Comparison of ENCODE assay signal across 7 cellular contexts in genomic region chr2:180980943-180981898, GRCh38. TPM values are rescaled to one million over a fixed set of nuclear protein-coding genes. Genes with fewer than 3 reads are reported as not detected.
DNase-seq lines count a peak whose midpoint lies in the region; ATAC-seq and TF ChIP-seq lines count a peak whose summit lies in the region.

No MANE protein-coding gene starts in this region.

- H3K27me3 Mint-ChIP-seq in progenitor cell of endocrine pancreas: no peaks in the 10 kb centered on the region

- H3K36me3 Mint-ChIP-seq in progenitor cell of endocrine pancreas (ENCODE audit: insufficient read depth): peaks cover 6% of the 10 kb centered on the region

- H4K20me1 ChIP-seq in OCI-LY3 (ENCODE audit: insufficient read depth, low read length): no peaks in the 10 kb centered on the region

- no peak for TF ChIP-seq POLR2A in adrenal gland (IDR thresholded peaks at IDR 0.05)

- H3K27ac ChIP-seq in OCI-LY3 (ENCODE audit: low read length): peak overlapping the region; percentile 38; the same call in 1 of the 2 replicates
- peak overlapping the region in 3 of 5 donors; percentile 67 to 92 (median 82) for H3K27ac ChIP-seq in adrenal gland
- peak overlapping the region; percentile 86 for H3K27ac ChIP-seq in right cardiac atrium (ENCODE audit: low read length)

- H3K4me3 ChIP-seq in GM06990 (replicated peaks; ENCODE audit: low read depth, low read length) (peak overlapping the region; percentile 82), OCI-LY3 (ENCODE audit: low read length) (peak overlapping the region; percentile 87), adrenal gland (peak overlapping the region in 2 of 4 donors; percentile 54 to 66), right cardiac atrium (ENCODE audit: low read length) (peak overlapping the region; percentile 99)

- no peaks in the 10 kb centered on the region; the same call in 1 of the 2 replicates for H3K36me3 ChIP-seq in GM06990 (ENCODE audit: control insufficient read depth, insufficient read depth, low read length)
- H3K36me3 ChIP-seq in OCI-LY3 (replicated peaks; ENCODE audit: low read depth, low read length): peaks cover 10% of the 10 kb centered on the region
- no peaks in the 10 kb centered on the region for H3K36me3 ChIP-seq in adrenal gland (replicated peaks in 1 of 2)

- H3K4me1 Mint-ChIP-seq in progenitor cell of endocrine pancreas (ENCODE audit: low read depth): peaks cover 41% of the 10 kb centered on the region

- H3K4me3 Mint-ChIP-seq in progenitor cell of endocrine pancreas (ENCODE audit: low read depth): peak overlapping the region; percentile 96

- H3K9me3 ChIP-seq in OCI-LY3 (ENCODE audit: insufficient read depth, low read length) (no peaks in the 10 kb centered on the region), adrenal gland (replicated peaks in 1 of 3) (no peaks in the 10 kb centered on the region), right cardiac atrium (ENCODE audit: control insufficient read depth, low read length) (no peaks in the 10 kb centered on the region)

- H3K27me3 ChIP-seq in GM06990 (replicated peaks; ENCODE audit: control insufficient read depth, insufficient read depth, low read length) (no peaks in the 10 kb centered on the region), OCI-LY3 (ENCODE audit: low read depth, low read length) (no peaks in the 10 kb centered on the region), adrenal gland (no peaks in the 10 kb centered on the region), right cardiac atrium (ENCODE audit: control insufficient read depth, insufficient read depth) (no peaks in the 10 kb centered on the region)

- no peaks in the 10 kb centered on the region for H3K9me3 Mint-ChIP-seq in progenitor cell of endocrine pancreas (ENCODE audit: low read depth)

- DNase-seq in GM06990 (ENCODE audit: extremely low read depth, insufficient read length) (peak; percentile 53), adrenal gland (peak; percentile 15 to 56 (median 30)), right cardiac atrium (peak in 2 of 3 donors; percentile 29 to 69), progenitor cell of endocrine pancreas (ENCODE audit: low spot score, unreplicated experiment) (no peak)

- H3K4me1 ChIP-seq in OCI-LY3 (ENCODE audit: low read length) (peaks cover 31% of the 10 kb centered on the region), adrenal gland (replicated peaks in 1 of 2) (peaks cover 14 to 43% of the 10 kb centered on the region in 2 donors), right cardiac atrium (ENCODE audit: control insufficient read depth, insufficient read depth, low read length) (no peaks in the 10 kb centered on the region)

- WGBS in adrenal gland, 4 donors: 0% methylated on average over 37 to 80 of the region's 81 CpGs
- WGBS in right cardiac atrium: under 1% methylated on average over 81 of the region's 81 CpGs

- intact Hi-C loops in adrenal gland (cut with DNase I): no loop called here
- intact Hi-C loops in right cardiac atrium (cut with DNase I): no loop called here

- peaks cover 25% of the 10 kb centered on the region for H3K79me2 ChIP-seq in OCI-LY3 (ENCODE audit: low read length)

- ATAC-seq in HG02571 (IDR thresholded peaks at IDR 0.05; ENCODE audit: unreplicated experiment) (peak; percentile 13), right cardiac atrium (peak in 1 of 2 donors; percentile 13), HG03469 (IDR thresholded peaks at IDR 0.05; ENCODE audit: unreplicated experiment) (no peak)

- peak overlapping the region; percentile 90 for H3K4me2 ChIP-seq in OCI-LY3 (ENCODE audit: low read length)

- peak overlapping the region; percentile 26 for H2AFZ ChIP-seq in OCI-LY3 (ENCODE audit: low read depth, low read length)

- TF ChIP-seq CTCF in GM06990 (IDR thresholded peaks at IDR 0.05; ENCODE audit: insufficient read depth, low read length, poor library complexity, severe bottlenecking) (no peak), OCI-LY3 (IDR thresholded peaks at IDR 0.05; ENCODE audit: low read depth, low read length) (no peak), adrenal gland (IDR thresholded peaks at IDR 0.05) (no peak), progenitor cell of endocrine pancreas (IDR thresholded peaks at IDR 0.05; ENCODE audit: unreplicated experiment) (no peak)

- peak overlapping the region; percentile 99 for H3K27ac Mint-ChIP-seq in progenitor cell of endocrine pancreas

- H3K9ac ChIP-seq in OCI-LY3 (ENCODE audit: low read length): peak overlapping the region; percentile 87

RNA-seq across cellular contexts. Expression of gene UBE2E3, which starts 0.8 kb away (rescaled TPM):
- total RNA-seq in adrenal gland (10 to 100 TPM; 30.8 to 87.1 (median 56.6) TPM), right cardiac atrium (10 to 100 TPM; 51.4 to 61.2 (median 58.9) TPM), progenitor cell of endocrine pancreas (142 and 146 TPM in 2 replicates)
- polyA plus RNA-seq in adrenal gland (10 to 100 TPM; 31.4 to 84.8 (median 35.4) TPM), right cardiac atrium (52.3 TPM)
